In the genomic region with DNA sequence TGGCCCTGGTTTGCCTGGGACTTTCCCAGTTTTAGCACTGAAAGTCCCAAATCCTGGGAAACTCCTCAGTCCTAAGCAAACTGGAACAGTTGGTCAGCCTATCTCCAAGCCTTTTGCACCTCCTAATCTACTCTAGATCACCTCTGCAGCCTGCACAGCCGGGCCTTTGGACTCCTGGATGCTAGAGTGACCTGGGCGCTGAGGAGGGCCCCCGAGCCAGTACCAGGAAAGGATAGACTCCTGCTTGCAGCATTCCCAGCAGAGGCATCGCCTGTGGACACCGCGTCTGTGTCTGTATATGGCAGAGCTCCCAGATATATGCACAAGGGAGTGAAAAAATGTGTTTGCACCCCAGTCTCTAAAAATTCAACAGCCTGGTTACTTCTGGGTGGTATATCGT, we compare ENCODE assay signal across 1 cellular context.
TF ChIP-seq lines count a peak whose summit lies in the region.

No MANE protein-coding gene starts in this region.

TF ChIP-seq in HepG2, 621 proteins besides CTCF, POLR2A, EP300 and RAD21 (continued from another document):
- no peak for TF ChIP-seq GLMP (CRISPR knock-in tag; IDR thresholded peaks at IDR 0.05; ENCODE audit: borderline replicate concordance)
- TF ChIP-seq NFYB (CRISPR knock-in tag; IDR thresholded peaks at IDR 0.05): no peak
- peak; percentile 51; the same call in 1 of the 2 replicates for TF ChIP-seq ZNF607 (CRISPR knock-in tag; IDR thresholded peaks at IDR 0.05; ENCODE audit: borderline replicate concordance)
